12 cellular contexts compared by ENCODE assay signal in the genomic region with DNA sequence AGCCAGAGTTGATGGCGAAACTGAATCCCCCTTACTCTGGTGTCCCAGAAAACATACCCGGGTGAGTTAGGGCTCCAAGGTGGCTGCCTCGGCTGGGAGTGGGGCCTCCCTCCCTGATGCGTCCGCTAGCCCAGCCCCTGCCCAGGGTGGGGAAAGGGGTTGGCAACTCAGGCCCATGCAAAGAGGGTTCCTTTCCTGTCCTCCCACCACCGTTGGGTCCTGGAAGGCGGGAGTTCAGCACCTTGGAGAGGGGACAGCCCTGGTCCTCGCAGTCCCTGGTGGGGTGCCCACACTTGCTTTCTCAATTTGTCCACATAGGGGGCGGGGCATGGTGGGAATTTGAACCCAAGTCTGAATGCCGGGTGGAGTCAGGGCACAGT. TPM values are rescaled to one million over a fixed set of nuclear protein-coding genes. Genes with fewer than 3 reads are reported as not detected.
DNase-seq lines count a peak whose midpoint lies in the region; ATAC-seq and FAIRE-seq lines count a peak whose summit lies in the region.
"Had no signal": no experiment of that assay in that cellular context is flagged by ENCODE, and none has a peak within 500 bp of the region (broad histone marks: within the 10 kb centered on the region; RNA-seq: fewer than 3 reads in every experiment).

No MANE protein-coding gene starts in this region.

- FAIRE-seq in RCC 7860 (lab: Jason Lieb, UNC): no peak

- H3K27ac Mint-ChIP-seq in activated naive CD4-positive, alpha-beta T cell treated with anti-CD3 and anti-CD28 coated beads for 36 hours: no peak overlapping the region
- no peak overlapping the region for H3K27ac Mint-ChIP-seq in activated naive CD4-positive, alpha-beta T cell treated with anti-CD3 and anti-CD28 coated beads, Interleukin-2, amount 50 U/mL, for 72 hours
- H3K27ac Mint-ChIP-seq: CD8-positive, alpha-beta T cell had no signal

- CTCF ChIA-PET in activated naive CD4-positive, alpha-beta T cell treated with anti-CD3 and anti-CD28 coated beads for 36 hours (lab: Charles Lee): interaction anchor here (2.3 kb wide), 1 partner anchor 16 kb away, joined by 7 read pairs; no protein-coding TSS in a partner anchor

- DNase-seq in activated naive CD4-positive, alpha-beta T cell treated with anti-CD3 and anti-CD28 coated beads for 36 hours: peak; percentile 26
- no peak for DNase-seq in activated naive CD4-positive, alpha-beta T cell treated with anti-CD3 and anti-CD28 coated beads, Interleukin-2, amount 50 U/mL, for 72 hours (ENCODE audit: low spot score in 2 of 2)
- DNase-seq in RKO (ENCODE audit: low spot score): peak; percentile 45
- DNase-seq in left cardiac atrium: no peak
- no peak for DNase-seq in stimulated activated naive CD8-positive, alpha-beta T cell treated with anti-CD3 and anti-CD28 coated beads, Interleukin-15, Interleukin-2, amounts not matched to agents 100 U/mL and 50 U/mL, for 24 hours
- no peak for DNase-seq in RCC 7860 (ENCODE audit: low spot score)
- DNase-seq: CD8-positive, alpha-beta T cell; NCI-H774; WERI-Rb-1 had no signal

- no peak overlapping the region for H3K4me3 Mint-ChIP-seq in activated naive CD4-positive, alpha-beta T cell treated with anti-CD3 and anti-CD28 coated beads for 36 hours
- H3K4me3 Mint-ChIP-seq: CD8-positive, alpha-beta T cell had no signal

- no peaks in the 10 kb centered on the region for H3K9me3 Mint-ChIP-seq in activated naive CD4-positive, alpha-beta T cell treated with anti-CD3 and anti-CD28 coated beads for 36 hours
- H3K9me3 Mint-ChIP-seq in activated naive CD4-positive, alpha-beta T cell treated with anti-CD3 and anti-CD28 coated beads, Interleukin-2, amount 50 U/mL, for 72 hours: no peaks in the 10 kb centered on the region
- H3K9me3 Mint-ChIP-seq: CD8-positive, alpha-beta T cell had no signal

- peaks cover 17% of the 10 kb centered on the region for H3K36me3 Mint-ChIP-seq in activated naive CD4-positive, alpha-beta T cell treated with anti-CD3 and anti-CD28 coated beads for 36 hours (ENCODE audit: low read depth)
- H3K36me3 Mint-ChIP-seq in activated naive CD4-positive, alpha-beta T cell treated with anti-CD3 and anti-CD28 coated beads, Interleukin-2, amount 50 U/mL, for 72 hours: peaks cover 3 to 11% of the 10 kb centered on the region in 2 donors

- H3K27me3 Mint-ChIP-seq in activated naive CD4-positive, alpha-beta T cell treated with anti-CD3 and anti-CD28 coated beads for 36 hours (ENCODE audit: low read depth): no peaks in the 10 kb centered on the region

- intact Hi-C loops in activated naive CD4-positive, alpha-beta T cell treated with anti-CD3 and anti-CD28 coated beads for 36 hours (cut with micrococcal nuclease): no loop called here
- intact Hi-C loops in left cardiac atrium (cut with DNase I): no loop called here

- no peak for ATAC-seq in activated naive CD4-positive, alpha-beta T cell treated with anti-CD3 and anti-CD28 coated beads, Interleukin-2, amount 50 U/mL, for 72 hours
- ATAC-seq in left cardiac atrium (peak; percentile 38 to 50), HG03342 (IDR thresholded peaks at IDR 0.05; ENCODE audit: unreplicated experiment) (no peak), GM21381 (IDR thresholded peaks at IDR 0.05; ENCODE audit: unreplicated experiment) (no peak)
- peak; percentile 10 for ATAC-seq in stimulated activated naive CD8-positive, alpha-beta T cell treated with anti-CD3 and anti-CD28 coated beads, Interleukin-15, Interleukin-2, amounts not matched to agents 100 U/mL and 50 U/mL, for 24 hours
- ATAC-seq: CD8-positive, alpha-beta T cell had no signal

- peaks cover 18% of the 10 kb centered on the region for H3K4me1 Mint-ChIP-seq in activated naive CD4-positive, alpha-beta T cell treated with anti-CD3 and anti-CD28 coated beads for 36 hours (ENCODE audit: low read depth)

RNA-seq across cellular contexts. Expression of a gene that starts 6.1 kb away (rescaled TPM):
- total RNA-seq in activated naive CD4-positive, alpha-beta T cell treated with anti-CD3 and anti-CD28 coated beads for 36 hours: 100 to 1,000 TPM; 207 to 222 TPM
- total RNA-seq in activated naive CD4-positive, alpha-beta T cell treated with anti-CD3 and anti-CD28 coated beads, Interleukin-2, amount 50 U/mL, for 72 hours: 100 to 1,000 TPM; 107 to 148 TPM
- total RNA-seq in left cardiac atrium: 10 to 100 TPM; 56.0 to 82.0 TPM

RNA-seq across cellular contexts. Expression of a gene that starts 6.7 kb away (rescaled TPM):
- total RNA-seq in activated naive CD4-positive, alpha-beta T cell treated with anti-CD3 and anti-CD28 coated beads for 36 hours: under 1 TPM; 0.17 to 0.31 TPM
- total RNA-seq in activated naive CD4-positive, alpha-beta T cell treated with anti-CD3 and anti-CD28 coated beads, Interleukin-2, amount 50 U/mL, for 72 hours: under 1 TPM in 1 of 2 donors, not detected in 1; 0.21 TPM
- total RNA-seq in left cardiac atrium: not detected
- total RNA-seq: temporal lobe had no signal

RNA-seq across cellular contexts. Expression of a gene that starts 41.3 kb away (rescaled TPM):
- 100 to 1,000 TPM; 158 to 159 TPM for total RNA-seq in activated naive CD4-positive, alpha-beta T cell treated with anti-CD3 and anti-CD28 coated beads for 36 hours
- total RNA-seq in activated naive CD4-positive, alpha-beta T cell treated with anti-CD3 and anti-CD28 coated beads, Interleukin-2, amount 50 U/mL, for 72 hours: 100 to 1,000 TPM; 132 to 168 TPM
- total RNA-seq in left cardiac atrium: 100 to 1,000 TPM; 102 to 119 TPM

RNA-seq across cellular contexts. Expression of a gene that starts 45.9 kb away (rescaled TPM):
- 10 to 100 TPM; 57.9 to 59.3 TPM for total RNA-seq in activated naive CD4-positive, alpha-beta T cell treated with anti-CD3 and anti-CD28 coated beads for 36 hours
- 10 to 100 TPM; 81.1 to 83.3 TPM for total RNA-seq in activated naive CD4-positive, alpha-beta T cell treated with anti-CD3 and anti-CD28 coated beads, Interleukin-2, amount 50 U/mL, for 72 hours
- total RNA-seq in left cardiac atrium: 10 to 100 TPM; 19.8 to 26.6 TPM

Comparison
In these comparisons a context has a peak if more than half of its experiments do, and no peak if none do; other contexts are left out.
1. DNase-seq: peak in activated naive CD4-positive, alpha-beta T cell treated with anti-CD3 and anti-CD28 coated beads for 36 hours (single experiment) and RKO (single experiment); none in activated naive CD4-positive, alpha-beta T cell treated with anti-CD3 and anti-CD28 coated beads, Interleukin-2, amount 50 U/mL, for 72 hours (0 of 2), left cardiac atrium (single experiment), stimulated activated naive CD8-positive, alpha-beta T cell treated with anti-CD3 and anti-CD28 coated beads, Interleukin-15, Interleukin-2, amounts not matched to agents 100 U/mL and 50 U/mL, for 24 hours (single experiment) and RCC 7860 (single experiment).
2. ATAC-seq: peak in left cardiac atrium (2 of 2) and stimulated activated naive CD8-positive, alpha-beta T cell treated with anti-CD3 and anti-CD28 coated beads, Interleukin-15, Interleukin-2, amounts not matched to agents 100 U/mL and 50 U/mL, for 24 hours (single experiment); none in activated naive CD4-positive, alpha-beta T cell treated with anti-CD3 and anti-CD28 coated beads, Interleukin-2, amount 50 U/mL, for 72 hours (0 of 2), HG03342 (single experiment) and GM21381 (single experiment).